8 cellular contexts compared by ENCODE assay signal in the genomic region with DNA sequence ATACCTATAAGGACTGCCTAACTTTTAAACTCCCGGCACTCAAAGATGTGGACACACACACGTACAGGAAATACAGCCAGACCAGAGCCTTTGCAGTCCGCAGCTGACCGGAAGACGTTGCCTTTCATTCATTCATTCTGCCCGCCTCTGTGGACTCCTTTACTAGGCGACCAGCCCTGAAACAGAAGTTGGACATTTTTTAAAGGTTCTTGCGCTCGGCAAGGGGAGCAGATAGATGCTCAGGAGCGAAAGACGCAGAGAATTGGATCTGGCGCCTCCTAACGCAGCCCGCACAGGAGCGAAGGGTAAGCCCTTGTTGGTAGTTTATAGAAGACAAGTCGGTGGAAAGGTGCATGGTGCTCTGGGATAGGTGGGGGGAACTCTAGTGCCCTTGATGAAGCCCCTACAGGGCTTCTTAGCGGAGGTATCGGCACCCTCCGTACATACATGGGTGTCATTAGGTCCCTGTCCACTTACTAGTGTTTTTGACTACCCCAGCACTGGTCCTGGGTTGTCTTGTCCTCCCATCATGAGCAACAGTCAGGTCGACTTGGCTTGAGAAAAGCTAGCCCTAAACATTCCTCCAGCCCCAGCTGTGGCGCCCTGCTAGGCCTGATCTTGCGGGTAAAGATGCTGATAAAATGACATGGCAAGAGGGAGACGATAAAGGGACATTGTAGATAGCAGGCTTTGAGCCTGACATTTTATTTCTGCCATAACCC. TPM values are rescaled to one million over a fixed set of nuclear protein-coding genes. Genes with fewer than 3 reads are reported as not detected.
DNase-seq lines count a peak whose midpoint lies in the region; ATAC-seq, FAIRE-seq and TF ChIP-seq lines count a peak whose summit lies in the region.

A gene (minus strand): TSS at position 65 of the 722 bp plus-strand sequence. CDS start 112 bp downstream, outside the sequence.

- H3K4me1 ChIP-seq in body of pancreas, result peaks cover 44% of the 10 kb centered on the region

- DNase-seq in NCI-H446 treated with DMSO at 0.1 percent for 48 hours (lab: John Stamatoyannopoulos, UW) (peak; percentile 10), NCI-H446 (lab: John Stamatoyannopoulos, UW) (no peak), RCC 7860 (ENCODE audit: low spot score) (peak; percentile 53), body of pancreas (peak in 3 of 4 donors; percentile 14 to 56 (median 43)), hippocampal formation (lab: John Stamatoyannopoulos, UW) (peak; percentile 44 to 45), pulmonary artery endothelial cell (ENCODE audit: low read depth, low spot score) (no peak)

- no peaks in the 10 kb centered on the region for H3K27me3 ChIP-seq in body of pancreas

- no peak for ATAC-seq in body of pancreas
- ATAC-seq in GM18498 (IDR thresholded peaks at IDR 0.05; ENCODE audit: unreplicated experiment), result no peak
- no peak for ATAC-seq in HG03521 (IDR thresholded peaks at IDR 0.05; ENCODE audit: unreplicated experiment)

- TF ChIP-seq CTCF in body of pancreas (IDR thresholded peaks at IDR 0.05), result no peak

- peak within 1 kb of the TSS; percentile 49 to 61 for H3K4me3 ChIP-seq in body of pancreas

- no peaks in the 10 kb centered on the region for H3K9me3 ChIP-seq in body of pancreas

- 43 to 54% methylated on average over 23 of the region's 23 CpGs for WGBS in body of pancreas, 2 donors

- H3K36me3 ChIP-seq in body of pancreas (replicated peaks in 1 of 2; ENCODE audit: insufficient read depth in 1 of 2, low read depth in 2 of 2), result no peaks in the 10 kb centered on the region

- TF ChIP-seq POLR2A in body of pancreas (IDR thresholded peaks at IDR 0.05), result no peak

- peak within 1 kb of the TSS; percentile 46 to 85 (median 74) for H3K27ac ChIP-seq in body of pancreas

- intact Hi-C loops in body of pancreas (cut with DNase I), result no loop called here

- no peak for FAIRE-seq in RCC 7860 (lab: Jason Lieb, UNC)

RNA-seq across cellular contexts. Expression of the gene that starts here (rescaled TPM):
- total RNA-seq in body of pancreas, result 10 to 100 TPM; 17.8 to 26.5 TPM
- total RNA-seq in pulmonary artery endothelial cell, result 27.8 and 30.5 TPM in 2 replicates

Comparison
In these comparisons a context has a peak if more than half of its experiments do, and no peak if none do; other contexts are left out.
1. DNase-seq: peak in NCI-H446 treated with DMSO at 0.1 percent for 48 hours (single experiment), RCC 7860 (single experiment), body of pancreas (3 of 4) and hippocampal formation (2 of 2); none in NCI-H446 (0 of 2) and pulmonary artery endothelial cell (single experiment).